Comparison of ENCODE assay signal across 1 cellular context in genomic region chr2:191386938-191387536, GRCh38.
TF ChIP-seq lines count a peak whose summit lies in the region.

No MANE protein-coding gene starts in this region.

TF ChIP-seq in GM23338, 12 proteins besides CTCF, POLR2A, EP300 and RAD21 (continued from another document):
- TF ChIP-seq ZNF462 (CRISPR knock-in tag; IDR thresholded peaks at IDR 0.05) = no peak
